In genomic region chr20:37527638-37528441, GRCh38 we compare ENCODE assay signal across 1 cellular context.
A peak's percentile ranks its signal among the peaks of the same experiment; 100 is the strongest.
TF ChIP-seq lines count a peak whose summit lies in the region.

Gene BLCAP (minus strand): TSS chr20:37527876. CDS start chr20:37519174, 8,702 bp downstream.

TF ChIP-seq in K562, 482 proteins besides CTCF, POLR2A, EP300 and RAD21 (continued from another document and continues in another):
- TF ChIP-seq ZNF212 (CRISPR knock-in tag; IDR thresholded peaks at IDR 0.05) (no peak), L3MBTL2 (IDR thresholded peaks at IDR 0.05) (peak; percentile 87), TEAD1 (CRISPR knock-in tag; IDR thresholded peaks at IDR 0.05) (peak; percentile 10 to 50; a peak in 1 of 4 replicates), FOXM1 (IDR thresholded peaks at IDR 0.05; ENCODE audit: low read depth) (peak; percentile 58; the same call in 1 of the 2 replicates), FOXM1 (CRISPR knock-in tag; IDR thresholded peaks at IDR 0.05; ENCODE audit: low read depth) (no peak), CREB3 (tag; conservative IDR thresholded peaks at IDR 0.05; ENCODE audit: low read depth) (no peak), RBM25 (IDR thresholded peaks at IDR 0.05; ENCODE audit: low read depth, low read length, severe bottlenecking) (no peak), CBX8 (IDR thresholded peaks at IDR 0.05; ENCODE audit: borderline replicate concordance, extremely low read depth, low read depth, low read length, poor library complexity, severe bottlenecking) (no peak), ZNF785 (CRISPR knock-in tag; IDR thresholded peaks at IDR 0.05) (no peak), NCOA1 (IDR thresholded peaks at IDR 0.05; ENCODE audit: low read depth) (no peak), FOXA1 (IDR thresholded peaks at IDR 0.05; ENCODE audit: borderline replicate concordance) (no peak), ZNF280A (IDR thresholded peaks at IDR 0.05; ENCODE audit: low read depth, partially characterized antibody) (no peak), FIP1L1 (IDR thresholded peaks at IDR 0.05; ENCODE audit: low read depth, low read length, poor library complexity, severe bottlenecking) (no peak), RAD51 (IDR thresholded peaks at IDR 0.05; ENCODE audit: borderline replicate concordance, low read depth) (no peak), RBM15 (IDR thresholded peaks at IDR 0.05; ENCODE audit: insufficient read depth, low read length) (no peak), RNF219 (CRISPR knock-in tag; IDR thresholded peaks at IDR 0.05) (no peak), CTCFL (IDR thresholded peaks at IDR 0.05; ENCODE audit: borderline replicate concordance, insufficient read depth, low read depth, low read length, poor library complexity, severe bottlenecking) (no peak), GABPB1 (CRISPR knock-in tag; IDR thresholded peaks at IDR 0.05) (peak; percentile 60; the same call in 1 of the 2 replicates), SMARCA5 (IDR thresholded peaks at IDR 0.05) (no peak), PBX2 (CRISPR knock-in tag; IDR thresholded peaks at IDR 0.05; ENCODE audit: low read depth) (no peak), PBX2 (tag; conservative IDR thresholded peaks at IDR 0.05; ENCODE audit: low read depth) (no peak), FOXK1 (CRISPR knock-in tag; IDR thresholded peaks at IDR 0.05; ENCODE audit: borderline replicate concordance) (no peak), CBX3 (IDR thresholded peaks at IDR 0.05; ENCODE audit: borderline replicate concordance in 1 of 2, low read length in 2 of 2) (peak in 1 of 2 experiments; percentile 40; a peak in 1 of 3 replicates), THAP12 (CRISPR knock-in tag; IDR thresholded peaks at IDR 0.05) (no peak), NUFIP1 (IDR thresholded peaks at IDR 0.05; ENCODE audit: partially characterized antibody) (no peak), ZNF41 (CRISPR knock-in tag; conservative IDR thresholded peaks at IDR 0.05) (no peak), TRIM25 (IDR thresholded peaks at IDR 0.05; ENCODE audit: borderline replicate concordance) (no peak), KLF13 (tag; IDR thresholded peaks at IDR 0.05; ENCODE audit: borderline replicate concordance, low read depth) (peak; percentile 93), SMAD1 (IDR thresholded peaks at IDR 0.05; ENCODE audit: low read depth, low read length, partially characterized antibody) (no peak), PHB2 (IDR thresholded peaks at IDR 0.05; ENCODE audit: low read depth) (no peak), PHTF2 (CRISPR knock-in tag; IDR thresholded peaks at IDR 0.05) (no peak), NBN (IDR thresholded peaks at IDR 0.05; ENCODE audit: low read depth) (no peak), ZNF224 (CRISPR knock-in tag; IDR thresholded peaks at IDR 0.05) (no peak), FOXJ3 (CRISPR knock-in tag; IDR thresholded peaks at IDR 0.05) (no peak), ZBTB1 (CRISPR knock-in tag; IDR thresholded peaks at IDR 0.05; ENCODE audit: borderline replicate concordance, low read depth) (no peak), SNAPC5 (CRISPR knock-in tag; IDR thresholded peaks at IDR 0.05) (no peak), E2F3 (CRISPR knock-in tag; IDR thresholded peaks at IDR 0.05) (no peak), SREBF2 (CRISPR knock-in tag; IDR thresholded peaks at IDR 0.05) (no peak), BDP1 (IDR thresholded peaks at IDR 0.05; ENCODE audit: insufficient read depth, insufficient read length) (no peak), SMAD2 (IDR thresholded peaks at IDR 0.05; ENCODE audit: low read depth, low read length) (no peak), ZNF75A (CRISPR knock-in tag; IDR thresholded peaks at IDR 0.05) (no peak), HNRNPK (IDR thresholded peaks at IDR 0.05; ENCODE audit: low read depth, low read length, poor library complexity, severe bottlenecking) (no peak), HMBOX1 (IDR thresholded peaks at IDR 0.05) (no peak), NKRF (IDR thresholded peaks at IDR 0.05; ENCODE audit: borderline replicate concordance) (peak; percentile 78), KAT2B (IDR thresholded peaks at IDR 0.05; ENCODE audit: low read depth, low read length) (no peak), TAF9B (IDR thresholded peaks at IDR 0.05; ENCODE audit: partially characterized antibody) (no peak), ZNF57 (CRISPR knock-in tag; IDR thresholded peaks at IDR 0.05) (no peak)
